8 cellular contexts compared by ENCODE assay signal in the genomic region with DNA sequence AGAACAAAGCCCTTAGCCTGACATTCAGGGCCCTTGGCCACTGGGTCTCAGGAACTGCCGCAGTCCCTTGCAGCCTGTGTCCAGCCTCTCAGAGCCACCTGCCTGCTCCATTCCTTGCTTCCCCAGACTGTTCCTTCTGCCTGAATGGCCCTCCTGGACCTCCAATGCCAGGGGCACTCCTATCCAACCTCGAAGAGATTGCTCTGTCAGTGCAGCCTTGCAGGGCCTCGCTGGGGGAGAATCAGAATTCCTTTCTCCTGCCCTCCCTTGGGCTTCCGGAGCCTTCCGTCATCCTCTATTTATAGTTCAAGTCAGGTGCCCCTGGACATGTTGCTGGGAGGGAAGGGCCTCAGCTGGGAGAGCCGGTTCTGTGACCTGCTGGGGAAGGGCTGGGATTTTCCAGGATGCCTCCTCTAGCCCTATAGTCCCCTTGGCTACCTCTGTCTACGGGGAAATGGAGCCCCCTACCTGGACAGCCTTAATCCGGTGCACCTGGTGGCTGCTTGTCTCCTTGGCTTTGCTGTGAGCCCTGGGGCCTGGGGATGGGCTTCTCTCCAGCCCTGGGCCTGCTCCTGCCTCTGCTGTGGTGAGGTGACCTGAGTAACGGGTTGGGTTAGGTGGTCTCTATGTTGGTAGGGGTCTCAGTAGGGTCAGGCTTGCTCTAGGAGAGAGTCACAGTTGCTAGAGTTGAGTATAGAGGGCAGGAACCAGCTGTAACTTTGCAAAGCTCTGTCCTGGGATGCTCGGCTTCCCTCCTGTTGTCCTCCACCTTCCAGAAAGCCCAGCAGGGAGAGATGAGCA. TPM values are rescaled to one million over a fixed set of nuclear protein-coding genes. Genes with fewer than 3 reads are reported as not detected.
DNase-seq lines count a peak whose midpoint lies in the region; ATAC-seq and FAIRE-seq lines count a peak whose summit lies in the region.

No MANE protein-coding gene starts in this region.

- H3K9me3 Mint-ChIP-seq in activated naive CD8-positive, alpha-beta T cell treated with anti-CD3 and anti-CD28 coated beads, Interleukin-2, amount 50 U/mL, for 24 hours, result no peaks in the 10 kb centered on the region

- FAIRE-seq in urothelium cell line (lab: Jason Lieb, UNC), result no peak

- ATAC-seq in GM18511 (IDR thresholded peaks at IDR 0.05; ENCODE audit: unreplicated experiment) (no peak), GM21423 (IDR thresholded peaks at IDR 0.05; ENCODE audit: unreplicated experiment) (no peak)
- ATAC-seq in activated naive CD8-positive, alpha-beta T cell treated with anti-CD3 and anti-CD28 coated beads, Interleukin-2, amount 50 U/mL, for 24 hours, result no peak

- H3K27me3 Mint-ChIP-seq in activated naive CD8-positive, alpha-beta T cell treated with anti-CD3 and anti-CD28 coated beads, Interleukin-2, amount 50 U/mL, for 24 hours, result peaks cover 11% of the 10 kb centered on the region

- no peak overlapping the region for H3K4me3 Mint-ChIP-seq in activated naive CD8-positive, alpha-beta T cell treated with anti-CD3 and anti-CD28 coated beads, Interleukin-2, amount 50 U/mL, for 24 hours

- no peaks in the 10 kb centered on the region for H3K36me3 Mint-ChIP-seq in activated naive CD8-positive, alpha-beta T cell treated with anti-CD3 and anti-CD28 coated beads, Interleukin-2, amount 50 U/mL, for 24 hours (ENCODE audit: low read depth)

- no peak overlapping the region for H3K27ac Mint-ChIP-seq in activated naive CD8-positive, alpha-beta T cell treated with anti-CD3 and anti-CD28 coated beads, Interleukin-2, amount 50 U/mL, for 24 hours

- peak; percentile 31 for DNase-seq in NCI-H748 (lab: John Stamatoyannopoulos, UW; ENCODE audit: unreplicated experiment)
- no peak for DNase-seq in NCI-H748 treated with DMSO at 0.1 percent for 48 hours (lab: John Stamatoyannopoulos, UW)
- peak; percentile 88 for DNase-seq in cerebellum (ENCODE audit: low spot score)
- DNase-seq in kidney tubule cell (ENCODE audit: low spot score), result peak; percentile 88
- peak; percentile 78 for DNase-seq in urothelium cell line (ENCODE audit: low spot score)
- DNase-seq in activated naive CD8-positive, alpha-beta T cell treated with anti-CD3 and anti-CD28 coated beads, Interleukin-2, amount 50 U/mL, for 24 hours, result no peak

- peaks cover 8% of the 10 kb centered on the region for H3K4me1 Mint-ChIP-seq in activated naive CD8-positive, alpha-beta T cell treated with anti-CD3 and anti-CD28 coated beads, Interleukin-2, amount 50 U/mL, for 24 hours

RNA-seq across cellular contexts. Expression of gene SYT7, which starts 45.9 kb away (rescaled TPM):
- total RNA-seq in cerebellum, result 25.7 TPM

RNA-seq across cellular contexts. Expression of gene DAGLA, which starts 53.4 kb away (rescaled TPM):
- total RNA-seq in cerebellum, result 6.8 TPM

Comparison
In these comparisons a context has a peak if more than half of its experiments do, and no peak if none do; other contexts are left out.
1. DNase-seq: peak in NCI-H748 (single experiment), cerebellum (single experiment), kidney tubule cell (single experiment) and urothelium cell line (single experiment); none in NCI-H748 treated with DMSO at 0.1 percent for 48 hours (single experiment) and activated naive CD8-positive, alpha-beta T cell treated with anti-CD3 and anti-CD28 coated beads, Interleukin-2, amount 50 U/mL, for 24 hours (single experiment).